In genomic region chr6:163743796-163744195, GRCh38 we compare ENCODE assay signal across 16 cellular contexts.
"Had no signal": no experiment of that assay in that cellular context is flagged by ENCODE, and none has a peak within 500 bp of the region (broad histone marks: within the 10 kb centered on the region; RNA-seq: fewer than 3 reads in every experiment).

No MANE protein-coding gene starts in this region.

- H3K27ac ChIP-seq: coronary artery, dorsolateral prefrontal cortex, esophagus muscularis mucosa, foreskin keratinocyte, gastroesophageal sphincter, hepatocyte, left lung, lower lobe of right lung had no signal

- H3K27me3 ChIP-seq: esophagus muscularis mucosa, foreskin keratinocyte, gastroesophageal sphincter, heart left ventricle, hepatocyte, left lung had no signal

- H3K4me1 ChIP-seq: foreskin keratinocyte, left lung, lower lobe of right lung had no signal

- DNase-seq: dermis blood vessel endothelial cell; dorsolateral prefrontal cortex; effector CD4-positive, alpha-beta T cell; effector memory CD4-positive, alpha-beta T cell; foreskin keratinocyte; heart left ventricle; hypothalamus; left cardiac atrium; left lung; lower lobe of right lung; mesendoderm; midbrain had no signal

- H3K4me3 ChIP-seq: coronary artery, dorsolateral prefrontal cortex, esophagus muscularis mucosa, gastroesophageal sphincter, heart left ventricle, hepatocyte, left lung, lower lobe of right lung had no signal

- H3K9me3 ChIP-seq: esophagus muscularis mucosa, gastroesophageal sphincter, left lung, lower lobe of right lung had no signal

- ATAC-seq: foreskin keratinocyte, gastroesophageal sphincter, heart left ventricle, left cardiac atrium, left lung, lower lobe of right lung had no signal

- H3K36me3 ChIP-seq: esophagus muscularis mucosa, gastroesophageal sphincter, heart left ventricle, left lung, lower lobe of right lung had no signal
